In the genomic region with DNA sequence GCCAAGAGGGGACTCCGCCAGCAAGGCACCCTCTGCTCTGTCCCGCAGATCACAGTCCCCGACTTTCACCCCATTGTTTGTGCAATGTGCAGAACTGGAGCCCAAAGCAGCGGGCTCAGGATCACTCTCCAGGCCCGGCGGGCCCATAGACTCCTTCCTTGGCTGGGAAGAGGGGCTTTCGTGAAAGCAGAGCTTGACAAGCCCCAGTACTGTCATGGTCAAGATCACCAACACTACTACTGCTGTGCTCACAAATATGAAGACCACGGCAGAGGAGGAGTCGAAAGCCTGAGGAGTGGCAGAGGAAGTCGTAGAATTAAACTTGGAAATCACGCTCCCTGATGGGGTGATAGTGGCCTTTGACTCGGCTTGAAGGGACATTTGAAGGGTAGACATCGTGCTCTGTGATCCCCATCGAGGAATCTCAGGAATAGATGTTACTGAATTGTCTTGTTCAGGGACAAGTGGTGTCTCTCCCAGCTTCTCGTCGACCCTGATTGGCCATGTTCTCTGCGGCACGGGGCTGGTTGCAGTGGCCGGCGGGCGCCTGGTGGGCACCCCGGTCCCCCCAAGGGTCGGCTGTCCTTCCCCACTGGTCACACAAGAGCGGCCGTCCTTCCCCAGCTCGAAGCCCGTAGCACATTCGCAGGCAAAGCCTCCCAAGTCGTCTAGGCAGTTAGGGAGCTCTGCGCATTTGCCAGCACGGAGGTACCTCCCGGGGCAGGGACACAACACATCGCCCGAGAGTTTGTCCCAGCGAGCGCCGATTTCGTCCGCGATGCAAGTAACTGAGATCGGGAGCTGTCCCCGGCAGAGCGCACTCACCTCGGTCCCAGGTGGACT, we compare ENCODE assay signal across 8 cellular contexts. TPM values are rescaled to one million over a fixed set of nuclear protein-coding genes. Genes with fewer than 3 reads are reported as not detected.
DNase-seq lines count a peak whose midpoint lies in the region; ATAC-seq and TF ChIP-seq lines count a peak whose summit lies in the region.

No MANE protein-coding gene starts in this region.

- ATAC-seq in activated T-cell treated with anti-CD3 and anti-CD28 coated beads, Interleukin-2, amount 50 U/mL, for 72 hours (replicated peaks in 1 of 2): no peak
- ATAC-seq in HG03045 (IDR thresholded peaks at IDR 0.05; ENCODE audit: unreplicated experiment): no peak

- H3K27me3 ChIP-seq in AG04450 (ENCODE audit: control insufficient read depth, insufficient read depth, low read length): peaks cover 4% of the 10 kb centered on the region

- peak overlapping the region; percentile 55 to 70 for H3K4me3 Mint-ChIP-seq in activated T-cell treated with anti-CD3 and anti-CD28 coated beads, Interleukin-2, amount 50 U/mL, for 72 hours
- H3K4me3 Mint-ChIP-seq in glutamatergic neuron (ENCODE audit: unreplicated experiment) (peak overlapping the region; percentile 74), neural crest cell (peak overlapping the region; percentile 22)

- peaks cover 42% of the 10 kb centered on the region for H3K27me3 Mint-ChIP-seq in activated T-cell treated with anti-CD3 and anti-CD28 coated beads, Interleukin-2, amount 50 U/mL, for 72 hours (ENCODE audit: low read depth)
- H3K27me3 Mint-ChIP-seq in glutamatergic neuron (ENCODE audit: unreplicated experiment) (peaks cover 3% of the 10 kb centered on the region), neural crest cell (ENCODE audit: low read depth) (peaks cover 62% of the 10 kb centered on the region)

- no peak for TF ChIP-seq CTCF in AG04450 (IDR thresholded peaks at IDR 0.05; ENCODE audit: low read depth, low read length)
- TF ChIP-seq CTCF in glutamatergic neuron (IDR thresholded peaks at IDR 0.05; ENCODE audit: partially characterized antibody, unreplicated experiment): no peak
- TF ChIP-seq CTCF in neural crest cell (conservative IDR thresholded peaks at IDR 0.05): no peak

- peaks cover 13% of the 10 kb centered on the region; the same call in 1 of the 2 replicates for H3K9me3 ChIP-seq in AG04450 (ENCODE audit: control insufficient read depth, insufficient read depth, low read length)

- DNase-seq in AG04450 (ENCODE audit: low read depth, low spot score) (no peak), glutamatergic neuron (peak; percentile 34), neural crest cell (ENCODE audit: low read depth, low spot score) (no peak), mesenteric fat pad (ENCODE audit: low spot score) (no peak), HCEC 1CT (no peak)
- DNase-seq in activated T-cell treated with anti-CD3 and anti-CD28 coated beads, Interleukin-2, amount 50 U/mL, for 72 hours: no peak
- DNase-seq in stimulated activated CD4-positive, alpha-beta T cell treated with anti-CD3 and anti-CD28 coated beads, Interleukin-4, amount 100 ng/mL, for 4 hours: no peak

- peaks cover 9% of the 10 kb centered on the region for H3K4me1 Mint-ChIP-seq in activated T-cell treated with anti-CD3 and anti-CD28 coated beads, Interleukin-2, amount 50 U/mL, for 72 hours (ENCODE audit: low read depth)
- no peaks in the 10 kb centered on the region for H3K4me1 Mint-ChIP-seq in glutamatergic neuron (ENCODE audit: low read depth, unreplicated experiment)
- H3K4me1 Mint-ChIP-seq in neural crest cell: no peaks in the 10 kb centered on the region

- POLR2A ChIA-PET in AG04450 (lab: Yijun Ruan, JAX): interaction anchor here (0.6 kb wide), 1 partner anchor 750 kb away, joined by 3 read pairs; no protein-coding TSS in a partner anchor

- no peaks in the 10 kb centered on the region for H3K9me3 Mint-ChIP-seq in activated T-cell treated with anti-CD3 and anti-CD28 coated beads, Interleukin-2, amount 50 U/mL, for 72 hours
- H3K9me3 Mint-ChIP-seq in glutamatergic neuron (ENCODE audit: unreplicated experiment) (peaks cover 2% of the 10 kb centered on the region), neural crest cell (no peaks in the 10 kb centered on the region)

- H3K36me3 Mint-ChIP-seq in activated T-cell treated with anti-CD3 and anti-CD28 coated beads, Interleukin-2, amount 50 U/mL, for 72 hours (ENCODE audit: insufficient read depth in 2 of 2): no peaks in the 10 kb centered on the region
- H3K36me3 Mint-ChIP-seq in glutamatergic neuron (ENCODE audit: unreplicated experiment) (no peaks in the 10 kb centered on the region), neural crest cell (ENCODE audit: low read depth) (no peaks in the 10 kb centered on the region)

- CTCF ChIA-PET in AG04450 (lab: Charles Lee): interaction anchor here (0.5 kb wide), 1 partner anchor 176 kb away, joined by 5 read pairs; no protein-coding TSS in a partner anchor

- H3K4me3 ChIP-seq in AG04450 (ENCODE audit: low read depth, low read length): peak overlapping the region; percentile 39; the same call in 1 of the 2 replicates

- H3K27ac Mint-ChIP-seq in activated T-cell treated with anti-CD3 and anti-CD28 coated beads, Interleukin-2, amount 50 U/mL, for 72 hours: no peak overlapping the region
- no peak overlapping the region for H3K27ac Mint-ChIP-seq in glutamatergic neuron (ENCODE audit: unreplicated experiment)
- H3K27ac Mint-ChIP-seq in neural crest cell (ENCODE audit: unreplicated experiment): no peak overlapping the region

- H3K27ac ChIP-seq in AG04450 (ENCODE audit: low read depth, low read length): no peak overlapping the region

RNA-seq across cellular contexts. Expression of gene CLEC14A, which starts 1.1 kb away (rescaled TPM):
- 0.25 and 0.38 TPM in 2 replicates for polyA plus RNA-seq in AG04450 (2011; rRNA removed)
- 0.28 TPM in 1 of 2 replicates, not detected in the other for polyA minus RNA-seq in AG04450 (2011; rRNA and poly(A)+ RNA removed)
- total RNA-seq in activated T-cell treated with anti-CD3 and anti-CD28 coated beads, Interleukin-2, amount 50 U/mL, for 72 hours: not detected
- 0.96 TPM for total RNA-seq in glutamatergic neuron (ENCODE audit: unreplicated experiment)
- total RNA-seq in neural crest cell: not detected in 2 replicates
- 35.6 TPM for total RNA-seq in mesenteric fat pad

RNA-seq across cellular contexts. Expression of gene SSTR1, which starts 47.1 kb away (rescaled TPM):
- 1.0 and 1.2 TPM in 2 replicates for polyA plus RNA-seq in AG04450 (2011; rRNA removed)
- polyA minus RNA-seq in AG04450 (2011; rRNA and poly(A)+ RNA removed): 1.2 TPM in 2 replicates
- not detected for total RNA-seq in activated T-cell treated with anti-CD3 and anti-CD28 coated beads, Interleukin-2, amount 50 U/mL, for 72 hours
- total RNA-seq in glutamatergic neuron (ENCODE audit: unreplicated experiment): 8.2 TPM
- total RNA-seq in neural crest cell: not detected in 2 replicates
- 0.29 TPM for total RNA-seq in mesenteric fat pad

Comparison
In these comparisons a context has a peak if more than half of its experiments do, and no peak if none do; other contexts are left out.
1. H3K4me3 Mint-ChIP-seq: peak in every context shown above with its lines; median percentile 74 in glutamatergic neuron; 62 in activated T-cell treated with anti-CD3 and anti-CD28 coated beads, Interleukin-2, amount 50 U/mL, for 72 hours; 22 in neural crest cell.
2. RNA of gene CLEC14A, which starts 1.1 kb away (total RNA-seq): 35.6 TPM in mesenteric fat pad (single experiment); 0.96 TPM in glutamatergic neuron (single experiment), not detected in neural crest cell and not detected in activated T-cell treated with anti-CD3 and anti-CD28 coated beads, Interleukin-2, amount 50 U/mL, for 72 hours; every median in the first group is over 10 times any median in the second.